In the genomic region with DNA sequence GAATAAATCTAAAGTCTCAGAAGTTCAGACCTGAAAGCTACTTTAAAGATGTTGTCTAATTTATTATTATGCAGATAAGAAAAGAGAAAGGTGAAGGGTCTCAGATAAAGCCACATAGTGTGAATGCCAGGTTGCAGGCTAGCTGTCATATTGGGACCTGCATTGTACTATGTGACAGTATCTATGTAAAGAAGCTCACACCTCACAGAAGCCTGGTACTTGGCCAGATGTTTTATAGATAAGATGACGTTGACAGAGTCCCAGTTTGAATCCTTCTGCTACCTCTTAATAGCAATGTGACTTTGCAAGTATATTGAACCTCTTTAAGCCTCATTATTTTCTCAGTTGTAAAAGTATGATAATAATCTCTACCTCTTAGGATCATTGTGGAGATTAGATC, we compare ENCODE assay signal across 25 cellular contexts.
DNase-seq lines count a peak whose midpoint lies in the region; ATAC-seq, FAIRE-seq and TF ChIP-seq lines count a peak whose summit lies in the region.
"Had no signal": no experiment of that assay in that cellular context is flagged by ENCODE, and none has a peak within 500 bp of the region (broad histone marks: within the 10 kb centered on the region; RNA-seq: fewer than 3 reads in every experiment).

No MANE protein-coding gene starts in this region.

- H3K9me3 ChIP-seq in body of pancreas: no peaks in the 10 kb centered on the region
- H3K9me3 ChIP-seq: BE2C, BLaER1 had no signal

- H3K4me1 ChIP-seq in body of pancreas: no peaks in the 10 kb centered on the region
- H3K4me1 ChIP-seq: BE2C had no signal

- ATAC-seq in body of pancreas (no peak), HG03280 (IDR thresholded peaks at IDR 0.05; ENCODE audit: unreplicated experiment) (no peak)

- WGBS in body of pancreas, 2 donors: 17 to 24% methylated on average over 1 of the region's 1 CpG

- H3K27ac ChIP-seq in body of pancreas (no peak overlapping the region), coronary artery (no peak overlapping the region)
- H3K27ac ChIP-seq: BLaER1 had no signal

- H3K36me3 ChIP-seq in body of pancreas (replicated peaks in 1 of 2; ENCODE audit: insufficient read depth in 1 of 2, low read depth in 2 of 2): no peaks in the 10 kb centered on the region
- H3K36me3 ChIP-seq: BE2C, BLaER1 had no signal

- TF ChIP-seq CTCF in body of pancreas (IDR thresholded peaks at IDR 0.05): no peak
- TF ChIP-seq CTCF in coronary artery (IDR thresholded peaks at IDR 0.05): no peak

- FAIRE-seq in TTC549 (lab: Jason Lieb, UNC): peak; percentile 93
- FAIRE-seq: A204.1, G401.6, GM12891, GM19239 had no signal

- no peak for TF ChIP-seq POLR2A in body of pancreas (IDR thresholded peaks at IDR 0.05)

- peak; percentile 63 for DNase-seq in cerebellar cortex (ENCODE audit: low spot score)
- no peak for DNase-seq in body of pancreas
- DNase-seq in coronary artery (ENCODE audit: low spot score): no peak
- DNase-seq: 8988T; ACHN; BE2C; C1 segment of cervical spinal cord; CD4-positive, alpha-beta memory T cell; CD4-positive, CD25-positive, alpha-beta regulatory T cell; CD8-positive, alpha-beta memory T cell; COR-L47; DMS 273 treated with DMSO at 0.1 percent for 48 hours; DMS153; DMS53; DMS79; DND-41; EL; GF-D8 had no signal

- no peaks in the 10 kb centered on the region for H3K27me3 ChIP-seq in body of pancreas
- H3K27me3 ChIP-seq: BE2C, BLaER1 had no signal

- no peak overlapping the region for H3K4me3 ChIP-seq in body of pancreas
- H3K4me3 ChIP-seq in coronary artery: no peak overlapping the region
- H3K4me3 ChIP-seq: BLaER1 had no signal

- intact Hi-C loops in body of pancreas (cut with DNase I): no loop called here
